Comparison of ENCODE assay signal across 21 cellular contexts in the genomic region with DNA sequence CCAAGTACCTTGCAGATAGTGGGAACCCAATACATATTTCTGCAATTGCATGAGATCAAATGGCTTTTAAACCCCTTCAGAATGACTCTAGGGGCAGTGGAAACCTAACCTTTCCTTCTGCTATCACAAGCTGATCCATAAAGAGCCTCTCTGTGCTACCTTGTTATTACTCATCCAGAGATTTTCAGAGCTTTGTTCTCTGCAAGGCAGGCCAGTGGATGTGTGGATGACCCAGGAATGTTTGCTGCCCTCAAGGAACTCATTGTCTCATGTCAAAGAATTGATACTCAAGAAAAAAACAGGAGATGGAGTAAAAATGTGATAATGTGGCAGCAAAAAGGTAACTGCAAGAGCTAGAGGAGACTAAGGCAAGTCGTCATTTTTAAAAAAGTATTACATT.
"Had no signal": no experiment of that assay in that cellular context is flagged by ENCODE, and none has a peak within 500 bp of the region (broad histone marks: within the 10 kb centered on the region; RNA-seq: fewer than 3 reads in every experiment).

No MANE protein-coding gene starts in this region.

- H3K36me3 ChIP-seq: brain microvascular endothelial cell, gastrocnemius medialis, tibial nerve, uterus had no signal

- H3K27me3 ChIP-seq: brain microvascular endothelial cell, gastrocnemius medialis, tibial nerve, uterus had no signal

- H3K4me1 ChIP-seq: gastrocnemius medialis, tibial nerve, uterus had no signal

- H3K27ac Mint-ChIP-seq: activated CD4-positive, alpha-beta T cell treated with anti-CD3 and anti-CD28 coated beads, Interleukin-2, amount 10 ng/mL, durations not matched to agents 24 days and 14 days; activated naive CD8-positive, alpha-beta T cell; activated T-cell treated with anti-CD3 and anti-CD28 coated beads, Interleukin-2, amount 50 U/mL, for 72 hours; nephron; progenitor cell of endocrine pancreas had no signal

- H3K9me3 ChIP-seq: gastrocnemius medialis, tibial nerve, uterus had no signal

- H3K9me3 Mint-ChIP-seq: activated CD4-positive, alpha-beta T cell treated with anti-CD3 and anti-CD28 coated beads, Interleukin-2, amount 10 ng/mL, durations not matched to agents 24 days and 14 days; activated T-cell treated with anti-CD3 and anti-CD28 coated beads, Interleukin-2, amount 50 U/mL, for 72 hours; nephron had no signal

- ATAC-seq: activated T-cell treated with anti-CD3 and anti-CD28 coated beads, Interleukin-2, amount 50 U/mL, for 72 hours; gastrocnemius medialis; right cardiac atrium had no signal

- H3K27ac ChIP-seq: brain microvascular endothelial cell, gastrocnemius medialis, tibial nerve, uterus had no signal

- H3K4me3 Mint-ChIP-seq: activated CD4-positive, alpha-beta T cell treated with anti-CD3 and anti-CD28 coated beads, Interleukin-2, amount 10 ng/mL, durations not matched to agents 24 days and 14 days; activated naive CD8-positive, alpha-beta T cell; activated T-cell treated with anti-CD3 and anti-CD28 coated beads, Interleukin-2, amount 50 U/mL, for 72 hours; nephron had no signal

- H3K4me3 ChIP-seq: gastrocnemius medialis, smooth muscle cell, tibial nerve, uterus had no signal

- DNase-seq: activated CD4-positive, alpha-beta T cell treated with anti-CD3 and anti-CD28 coated beads, Interleukin-2, amount 10 ng/mL, durations not matched to agents 24 days and 14 days; activated CD4-positive, CD25-positive, alpha-beta regulatory T cell; activated CD8-positive, alpha-beta memory T cell treated with anti-CD3 and anti-CD28 coated beads, Interleukin-2, amount 50 U/mL, for 48 hours; activated gamma-delta T cell; activated T-cell treated with anti-CD3 and anti-CD28 coated beads, Interleukin-2, amount 50 U/mL, for 72 hours; brain microvascular endothelial cell; cerebellar nuclear complex; effector CD8-positive, alpha-beta T cell; gastrocnemius medialis; occipital lobe; right cardiac atrium; stimulated activated CD4-positive, alpha-beta T cell treated with anti-CD3 and anti-CD28 coated beads, Interleukin-4, amount 100 ng/mL, for 4 hours; stimulated activated CD8-positive, alpha-beta memory T cell treated with anti-CD3 and anti-CD28 coated beads, Interleukin-4, amount 100 ng/mL, for 48 hours; stimulated activated naive CD4-positive, alpha-beta T cell treated with Interleukin-2 at 50 U/mL for 16 hours; substantia nigra; uterus had no signal

- H3K4me1 Mint-ChIP-seq: activated CD4-positive, alpha-beta T cell treated with anti-CD3 and anti-CD28 coated beads, Interleukin-2, amount 10 ng/mL, durations not matched to agents 24 days and 14 days; nephron had no signal

- H3K36me3 Mint-ChIP-seq: activated naive CD8-positive, alpha-beta T cell had no signal
